ENCODE assay signal across 8 cellular contexts in genomic region chr5:101977729-101978345, GRCh38.
DNase-seq lines count a peak whose midpoint lies in the region; ATAC-seq and TF ChIP-seq lines count a peak whose summit lies in the region.

No MANE protein-coding gene starts in this region.

- peak; percentile 65 for TF ChIP-seq CTCF in choroid plexus epithelial cell (conservative IDR thresholded peaks at IDR 0.05; ENCODE audit: low read depth, low read length)
- peak; percentile 70 for TF ChIP-seq CTCF in nephron progenitor cell (IDR thresholded peaks at IDR 0.05)

- peak; percentile 52 for DNase-seq in ELR (ENCODE audit: low read depth)
- DNase-seq in NCI-H82 (lab: John Stamatoyannopoulos, UW) = peak; percentile 49
- peak; percentile 68 for DNase-seq in choroid plexus epithelial cell (ENCODE audit: low read depth)
- DNase-seq in nephron progenitor cell = peak; percentile 14
- no peak for DNase-seq in UCSD-AML1 (lab: John Stamatoyannopoulos, UW; ENCODE audit: unreplicated experiment)
- DNase-seq in stimulated activated CD4-positive, alpha-beta T cell treated with anti-CD3 and anti-CD28 coated beads, Interleukin-2, amount 100 ng/mL, for 48 hours = no peak

- no peaks in the 10 kb centered on the region for H3K27me3 Mint-ChIP-seq in nephron progenitor cell (ENCODE audit: low read depth, poor library complexity)

- H3K9me3 Mint-ChIP-seq in nephron progenitor cell = no peaks in the 10 kb centered on the region

- no peak overlapping the region for H3K27ac Mint-ChIP-seq in nephron progenitor cell

- no peaks in the 10 kb centered on the region for H3K4me1 Mint-ChIP-seq in nephron progenitor cell

- H3K36me3 Mint-ChIP-seq in nephron progenitor cell (ENCODE audit: low read depth) = no peaks in the 10 kb centered on the region

- ATAC-seq in GM21390 (IDR thresholded peaks at IDR 0.05; ENCODE audit: unreplicated experiment) (peak; percentile 91), HG03558 (IDR thresholded peaks at IDR 0.05; ENCODE audit: extremely low read depth, unreplicated experiment) (peak; percentile 95)

- H3K4me3 ChIP-seq in choroid plexus epithelial cell (ENCODE audit: low read depth, low read length) = no peak overlapping the region

- no peak overlapping the region for H3K4me3 Mint-ChIP-seq in nephron progenitor cell

Comparison
In these comparisons a context has a peak if more than half of its experiments do, and no peak if none do; other contexts are left out.
1. DNase-seq: peak in ELR (single experiment), NCI-H82 (single experiment), choroid plexus epithelial cell (single experiment) and nephron progenitor cell (single experiment); none in UCSD-AML1 (single experiment) and stimulated activated CD4-positive, alpha-beta T cell treated with anti-CD3 and anti-CD28 coated beads, Interleukin-2, amount 100 ng/mL, for 48 hours (0 of 2).